Comparison of ENCODE assay signal across 8 cellular contexts in the genomic region with DNA sequence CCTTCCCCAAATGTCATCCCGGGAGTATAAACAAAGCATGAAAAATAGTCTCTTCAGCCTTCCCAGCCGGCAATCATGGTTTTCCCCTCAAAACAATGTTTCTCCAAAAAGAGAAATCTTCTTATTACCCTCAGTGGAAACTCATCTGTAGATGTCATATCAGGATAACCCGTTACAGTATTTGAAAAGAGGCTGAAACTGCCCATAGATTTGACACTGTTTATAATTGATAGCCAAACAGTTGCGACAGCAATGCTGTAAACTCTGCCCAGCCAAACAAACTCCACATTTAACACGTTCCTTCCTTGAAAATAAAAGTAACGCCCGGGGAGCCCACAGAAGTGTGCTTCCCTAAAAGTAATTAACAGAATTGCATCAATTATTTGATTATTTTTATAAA.
DNase-seq lines count a peak whose midpoint lies in the region; ATAC-seq lines count a peak whose summit lies in the region.

No MANE protein-coding gene starts in this region.

- no peaks in the 10 kb centered on the region for H3K36me3 Mint-ChIP-seq in naive B cell

- no peaks in the 10 kb centered on the region for H3K9me3 ChIP-seq in esophagus (ENCODE audit: control insufficient read depth in 2 of 2, insufficient read depth in 1 of 2, low read depth in 1 of 2, low read length in 1 of 2)

- H3K4me3 ChIP-seq in esophagus (ENCODE audit: low read depth in 1 of 2, low read length in 2 of 2) = peak overlapping the region; percentile 31 to 95

- peak; percentile 23 for DNase-seq in NCI-H1092 treated with DMSO at 0.1 percent for 48 hours (lab: John Stamatoyannopoulos, UW)
- no peak for DNase-seq in NCI-H1092 (lab: John Stamatoyannopoulos, UW)
- DNase-seq in RPMI7951 (ENCODE audit: low read depth) = peak; percentile 6
- DNase-seq in naive B cell = no peak
- no peak for DNase-seq in G401 (ENCODE audit: low spot score)
- DNase-seq in activated effector memory CD4-positive, alpha-beta T cell treated with anti-CD3 and anti-CD28 coated beads, Interleukin-2, amount 50 U/mL, for 16 hours = no peak

- peak overlapping the region; percentile 87 to 96 (median 94) for H3K4me3 Mint-ChIP-seq in naive B cell

- H3K27ac Mint-ChIP-seq in naive B cell = peak overlapping the region in 5 of 6 donors; percentile 90 to 95 (median 90)

- H3K4me1 Mint-ChIP-seq in naive B cell = peaks cover 50 to 75% (median 56%) of the 10 kb centered on the region in 3 donors

- WGBS in esophagus, 2 donors = 0% methylated on average over 7 of the region's 7 CpGs

- no peaks in the 10 kb centered on the region for H3K4me1 ChIP-seq in esophagus (ENCODE audit: control insufficient read depth in 2 of 2, insufficient read depth in 2 of 2, low read length in 1 of 2)

- H3K27me3 Mint-ChIP-seq in naive B cell = no peaks in the 10 kb centered on the region

- H3K27ac ChIP-seq in esophagus (ENCODE audit: low read depth in 2 of 2, low read length in 1 of 2) = peak overlapping the region; percentile 1 to 47

- H3K36me3 ChIP-seq in esophagus (ENCODE audit: control insufficient read depth in 2 of 2, insufficient read depth in 2 of 2, low read length in 1 of 2) = no peaks in the 10 kb centered on the region

- peak; percentile 7 to 8 for ATAC-seq in naive B cell (ENCODE audit: low read depth in 2 of 2)
- no peak for ATAC-seq in HG03439 (IDR thresholded peaks at IDR 0.05; ENCODE audit: unreplicated experiment)

- no peaks in the 10 kb centered on the region for H3K27me3 ChIP-seq in esophagus (ENCODE audit: control insufficient read depth in 1 of 2, insufficient read depth in 2 of 2, low read length in 2 of 2)

- in situ Hi-C loops in G401 (cut with HindIII; ENCODE audit: low sequenced_read_pairs) = no loop called here

- no peaks in the 10 kb centered on the region for H3K9me3 Mint-ChIP-seq in naive B cell

Comparison
In these comparisons a context has a peak if more than half of its experiments do, and no peak if none do; other contexts are left out.
1. DNase-seq: peak in NCI-H1092 treated with DMSO at 0.1 percent for 48 hours (single experiment) and RPMI7951 (single experiment); none in NCI-H1092 (single experiment), naive B cell (single experiment), G401 (single experiment) and activated effector memory CD4-positive, alpha-beta T cell treated with anti-CD3 and anti-CD28 coated beads, Interleukin-2, amount 50 U/mL, for 16 hours (single experiment).